Comparison of ENCODE assay signal across 15 cellular contexts in the genomic region with DNA sequence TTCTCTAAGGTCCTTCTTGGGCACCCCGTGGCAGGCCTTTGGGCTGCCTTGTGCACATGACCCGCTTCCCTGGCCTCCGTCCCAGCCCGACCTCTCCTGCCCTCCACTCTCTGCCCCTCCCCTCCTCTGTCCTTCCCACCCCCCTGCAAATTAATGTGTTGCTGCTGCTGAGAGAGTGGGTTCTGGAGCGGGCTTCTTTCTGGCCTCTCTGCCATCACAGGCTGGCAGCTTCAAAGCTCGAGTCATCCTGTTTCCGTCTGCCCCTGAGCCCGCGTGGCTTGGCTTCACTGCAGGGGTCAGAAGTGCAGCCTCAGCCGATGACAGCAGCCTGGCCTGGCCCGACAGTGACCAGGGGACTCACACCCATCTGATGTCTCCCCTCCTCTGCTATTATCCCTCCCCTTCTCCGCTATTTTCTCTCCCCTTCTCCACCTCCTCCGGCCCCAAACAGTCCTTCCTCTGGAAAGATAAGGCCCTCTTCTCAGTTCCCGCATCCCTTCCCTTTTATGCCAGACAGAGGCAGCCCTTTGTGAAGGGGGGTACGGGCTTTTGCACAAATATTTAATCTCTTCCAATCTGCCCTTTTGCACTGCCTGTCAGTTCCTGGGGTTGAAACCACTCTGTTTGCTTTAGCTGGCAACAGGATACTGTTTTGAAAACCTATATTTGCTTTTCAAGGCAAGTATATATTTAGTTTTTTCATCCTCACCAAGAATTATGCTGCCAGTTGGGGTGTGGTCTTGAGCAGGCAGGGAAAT. TPM values are rescaled to one million over a fixed set of nuclear protein-coding genes. Genes with fewer than 3 reads are reported as not detected.
DNase-seq lines count a peak whose midpoint lies in the region; ATAC-seq, FAIRE-seq and TF ChIP-seq lines count a peak whose summit lies in the region.
"Not testable (repeated sequence)": the region's sequence is repeated elsewhere in the genome, so short reads cannot be mapped to it uniquely, and the experiment has no call there.
"Had no signal": no experiment of that assay in that cellular context is flagged by ENCODE, and none has a peak within 500 bp of the region (broad histone marks: within the 10 kb centered on the region; RNA-seq: fewer than 3 reads in every experiment).

No MANE protein-coding gene starts in this region.

- not testable (repeated sequence) for TF ChIP-seq CTCF in GM23338 (conservative IDR thresholded peaks at IDR 0.05; ENCODE audit: low read depth in 2 of 2); K562 (IDR thresholded peaks at IDR 0.05 in 2 of 3, conservative IDR thresholded peaks at IDR 0.05 in 1 of 3; ENCODE audit: insufficient read depth in 2 of 3, low read depth in 1 of 3, low read length in 3 of 3); heart left ventricle (IDR thresholded peaks at IDR 0.05); lower lobe of right lung (IDR thresholded peaks at IDR 0.05); parathyroid adenoma (IDR thresholded peaks at IDR 0.05)

- not testable (repeated sequence) for H3K4me1 ChIP-seq in GM23338 (ENCODE audit: insufficient read depth); lower lobe of right lung
- H3K4me1 ChIP-seq in K562 (replicated peaks in 1 of 2; ENCODE audit: control insufficient read depth in 2 of 2, insufficient read depth in 2 of 2, low read length in 2 of 2), result peaks cover 8 to 12% of the 10 kb centered on the region in 2 experiments; a peak in 4 of 5 replicates
- H3K4me1 ChIP-seq in heart left ventricle, result peaks cover 0 to 12% (median 0%) of the 10 kb centered on the region in 12 donors
- peaks cover 15% of the 10 kb centered on the region for H3K4me1 ChIP-seq in parathyroid adenoma

- H3K27me3 Mint-ChIP-seq in GM23338 (ENCODE audit: insufficient read depth, low read depth, poor library complexity), result peaks cover 15% of the 10 kb centered on the region

- CTCF ChIA-PET in K562 (lab: Yijun Ruan, JAX; ENCODE audit: low intra/inter-chr PET ratio), result not testable (repeated sequence)

- peaks cover 12% of the 10 kb centered on the region for H3K4me1 Mint-ChIP-seq in GM23338

- 0 out of 2 replicates have a peak overlapping the region, but pooled peaks have one; percentile 32 for H2AFZ ChIP-seq in GM23338
- H2AFZ ChIP-seq in K562 (ENCODE audit: low read depth, low read length), result peak overlapping the region; percentile 59
- peak overlapping the region; percentile 95 for H2AFZ ChIP-seq in parathyroid adenoma

- H3K79me2 ChIP-seq in GM23338 (replicated peaks; ENCODE audit: insufficient read depth); K562 (ENCODE audit: control insufficient read depth, insufficient read depth, low read length); parathyroid adenoma: not testable (repeated sequence)

- H3K9me1 ChIP-seq in K562 (ENCODE audit: control insufficient read depth, insufficient read depth, low read length), result not testable (repeated sequence)

- H3K4me3 ChIP-seq in GM23338; K562; heart left ventricle; lower lobe of right lung; parathyroid adenoma (ENCODE audit: low read depth, low read length): not testable (repeated sequence)

- TF ChIP-seq RAD21 in K562 (CRISPR knock-in tag; conservative IDR thresholded peaks at IDR 0.05 in 1 of 2, IDR thresholded peaks at IDR 0.05 in 1 of 2), result not testable (repeated sequence)

- not testable (repeated sequence) for BruUV-seq in K562 (replicated peaks; lab: Mats Ljungman, UMichigan)

- not testable (repeated sequence) for H4K20me1 ChIP-seq in GM23338 (replicated peaks; ENCODE audit: insufficient read depth); K562 (replicated peaks; ENCODE audit: control insufficient read depth, insufficient read depth, low read length)

- H3K9me2 ChIP-seq in GM23338 (ENCODE audit: insufficient read depth), result not testable (repeated sequence)

- not testable (repeated sequence) for FAIRE-seq in K562 (lab: Jason Lieb, UNC)

- H3K27me3 ChIP-seq in GM23338 (ENCODE audit: insufficient read depth); K562 (ENCODE audit: control insufficient read depth in 2 of 2, insufficient read depth in 2 of 2, low read length in 2 of 2); heart left ventricle; lower lobe of right lung (ENCODE audit: low read depth); parathyroid adenoma (ENCODE audit: control insufficient read depth, insufficient read depth, low read length): not testable (repeated sequence)

- not testable (repeated sequence) for H3K27ac Mint-ChIP-seq in GM23338

- WGBS in K562 (ENCODE audit: insufficient coverage, low coverage, missing lambda C conversion rate), result 24% methylated on average over 7 of the region's 15 CpGs
- WGBS in heart left ventricle, 4 donors, result 25 to 39% (median 30%) methylated on average over 14 to 15 of the region's 15 CpGs

- not testable (repeated sequence) for H3K4me3 Mint-ChIP-seq in GM23338

- POLR2A ChIA-PET in K562 (lab: Yijun Ruan, JAX), result interaction anchor here (1.0 kb wide), 1 partner anchor 16 kb away, joined by 3 read pairs; no protein-coding TSS in a partner anchor

- not testable (repeated sequence) for H3K9me3 Mint-ChIP-seq in GM23338

- intact Hi-C loops in K562 (cut with micrococcal nuclease); lower lobe of right lung (cut with DNase I): not testable (repeated sequence)
- intact Hi-C loops in heart left ventricle (cut with DNase I), result loop anchor here in 1 of 10 donors (2.0 kb wide), 1 partner anchor 19 kb away; no protein-coding TSS in a partner anchor

- not testable (repeated sequence) for TF ChIP-seq POLR2A in K562 (conservative IDR thresholded peaks at IDR 0.05); heart left ventricle (IDR thresholded peaks at IDR 0.05)

- in situ Hi-C loops in K562 (cut with MboI), result loop anchor here (10.0 kb wide), 1 partner anchor 601 kb away; no protein-coding TSS in a partner anchor

- not testable (repeated sequence) for H3K4me2 ChIP-seq in GM23338; K562 (ENCODE audit: insufficient read depth, low read length); parathyroid adenoma (ENCODE audit: low read length)

- H3K36me3 ChIP-seq in GM23338 (ENCODE audit: insufficient read depth); K562 (ENCODE audit: control insufficient read depth, insufficient read depth, low read length); heart left ventricle; lower lobe of right lung; parathyroid adenoma (ENCODE audit: control insufficient read depth, insufficient read depth, low read length): not testable (repeated sequence)

- H3K27ac ChIP-seq in GM23338 (ENCODE audit: low read depth); K562 (ENCODE audit: extremely low read depth, low read depth, low read length); heart left ventricle; lower lobe of right lung: not testable (repeated sequence)
- peak overlapping the region; percentile 85 for H3K27ac ChIP-seq in parathyroid adenoma

- H3K9ac ChIP-seq in K562 (ENCODE audit: insufficient read depth in 1 of 2, low read depth in 2 of 2, low read length in 2 of 2), result peak overlapping the region in 1 of 2 experiments; percentile 58; a peak in 1 of 4 replicates
- not testable (repeated sequence) for H3K9ac ChIP-seq in parathyroid adenoma

- TF ChIP-seq EP300 in K562 (IDR thresholded peaks at IDR 0.05; ENCODE audit: low read length), result not testable (repeated sequence)

- peak; percentile 61 for ATAC-seq in GM23338
- ATAC-seq in K562, result peak; percentile 79
- peak in 3 of 4 donors; percentile 31 to 83 (median 73) for ATAC-seq in heart left ventricle
- ATAC-seq in lower lobe of right lung, result peak; percentile 62 to 67

- not testable (repeated sequence) for H3F3A ChIP-seq in GM23338 (replicated peaks; ENCODE audit: low read depth)

- not testable (repeated sequence) for H3K36me3 Mint-ChIP-seq in GM23338 (ENCODE audit: low read depth)

- H3K9me3 ChIP-seq in K562 (replicated peaks; ENCODE audit: control insufficient read depth, insufficient read depth, low read depth, low read length); heart left ventricle; lower lobe of right lung; parathyroid adenoma (ENCODE audit: control insufficient read depth, low read length): not testable (repeated sequence)

- not testable (repeated sequence) for DNase-seq in GM23338 (ENCODE audit: low spot score); lower lobe of right lung
- peak; percentile 5 for DNase-seq in NCI-H2081 treated with DMSO at 0.1 percent for 48 hours (lab: John Stamatoyannopoulos, UW)
- DNase-seq in SHP77 treated with DMSO at 0.1 percent for 48 hours (lab: John Stamatoyannopoulos, UW), result peak; percentile 7
- peak in 1 of 4 experiments; percentile 35 for DNase-seq in K562 (ENCODE audit: extremely low read depth in 1 of 4, low spot score in 3 of 4)
- DNase-seq in heart left ventricle, result peak in 1 of 5 donors; percentile 46

RNA-seq across cellular contexts. Expression of gene LYZL2, which starts 24.0 kb away (rescaled TPM):
- total RNA-seq in GM23338 (2014; rRNA removed; shearing (Covaris generic)), result not detected in 2 replicates
- polyA plus RNA-seq in GM23338 (2016; fragmentation: Nextera tagmentation; extraction: Ambion mirVana) (not detected in 2 replicates), K562 (2011; rRNA removed) (not detected in 2 replicates), K562 (2014; fragmentation: Illumina TruSeq; extraction: Trizol) (not detected in 2 replicates), K562 (2014; fragmentation: Nextera tagmentation; extraction: Ambion mirVana) (not detected), K562 (2014; rRNA removed) (not detected in 2 replicates), heart left ventricle (not detected)
- not detected in 2 replicates for total RNA-seq in K562 (2011; cell fraction: chromatin; rRNA removed; ENCODE audit: low replicate concordance)
- not detected in 2 replicates for total RNA-seq in K562 (2011; cell fraction: nucleolus; rRNA removed)
- not detected in 2 replicates for total RNA-seq in K562 (2011; cell fraction: nucleoplasm; rRNA removed)
- total RNA-seq in K562 (2014; rRNA removed) (not detected in 2 replicates), K562 (2014; rRNA removed; fragmentation: Illumina TruSeq; extraction: Trizol) (not detected in 2 replicates), K562 (2015; rRNA removed; fragmentation: Illumina TruSeq; extraction: Trizol) (not detected in 2 replicates), K562 (2021) (not detected in 2 replicates), heart left ventricle (not detected), lower lobe of right lung (not detected)
- polyA plus RNA-seq in K562 (2011; cell fraction: cytosol; rRNA removed), result not detected in 2 replicates
- not detected in 2 replicates for polyA plus RNA-seq in K562 (2011; cell fraction: nucleus; rRNA removed)
- polyA plus RNA-seq in K562 (2012), result not detected in 2 replicates
- polyA minus RNA-seq in K562 (2011; rRNA and poly(A)+ RNA removed), result not detected in 2 replicates
- polyA minus RNA-seq in K562 (2011; cell fraction: cytosol; rRNA and poly(A)+ RNA removed), result not detected in 2 replicates
- polyA minus RNA-seq in K562 (2011; cell fraction: nucleus; rRNA and poly(A)+ RNA removed), result not detected in 2 replicates
- total RNA-seq: activated CD4-positive, alpha-beta T cell treated with anti-CD3 and anti-CD28 coated beads, Interleukin-2, amount 10 ng/mL, durations not matched to agents 24 days and 14 days; gastroesophageal sphincter; mammary epithelial cell; occipital lobe; SJSA1; temporal lobe; vagina had no signal
- polyA plus RNA-seq: adipose tissue, mammary epithelial cell had no signal

Comparison
In these comparisons a context has a peak if more than half of its experiments do, and no peak if none do; other contexts are left out.
1. H2AFZ ChIP-seq: peak in every context shown above with its lines; median percentile 95 in parathyroid adenoma; 59 in K562; 32 in GM23338.